25 cellular contexts compared by ENCODE assay signal in genomic region chr19:40685016-40685526, GRCh38. TPM values are rescaled to one million over a fixed set of nuclear protein-coding genes. Genes with fewer than 3 reads are reported as not detected.
DNase-seq lines count a peak whose midpoint lies in the region; ATAC-seq, FAIRE-seq and TF ChIP-seq lines count a peak whose summit lies in the region.
"Had no signal": no experiment of that assay in that cellular context is flagged by ENCODE, and none has a peak within 500 bp of the region (broad histone marks: within the 10 kb centered on the region; RNA-seq: fewer than 3 reads in every experiment).

No MANE protein-coding gene starts in this region.

- H3K79me2 ChIP-seq in GM12878 (ENCODE audit: control insufficient read depth, insufficient read depth, low read length) (no peaks in the 10 kb centered on the region), neural progenitor cell (ENCODE audit: low read depth) (peaks cover 20% of the 10 kb centered on the region), trophoblast cell (ENCODE audit: control insufficient read depth, insufficient read depth, low read length, poor library complexity) (peaks cover 4% of the 10 kb centered on the region)

- H3K4me3 ChIP-seq in IMR-90 (ENCODE audit: insufficient read depth, low read depth, low read length): no peak overlapping the region
- H3K4me3 ChIP-seq in GM12878: no peak overlapping the region
- no peak overlapping the region for H3K4me3 ChIP-seq in neural progenitor cell
- H3K4me3 ChIP-seq in trophoblast cell (ENCODE audit: low read depth, low read length): no peak overlapping the region
- H3K4me3 ChIP-seq: BLaER1, SJCRH30 had no signal

- TF ChIP-seq EP300 in GM12878 (IDR thresholded peaks at IDR 0.05; ENCODE audit: borderline replicate concordance in 1 of 2, control insufficient read depth in 1 of 2, low read depth in 2 of 2, low read length in 2 of 2): no peak

- in situ Hi-C loops in IMR-90 (cut with MboI; ENCODE audit: low sequenced_read_pairs) (no loop called here), GM12878 (cut with MboI) (no loop called here)

- H3K4me2 ChIP-seq in IMR-90 (ENCODE audit: low read depth, low read length) (no peak overlapping the region), GM12878 (ENCODE audit: control insufficient read depth, insufficient read depth) (no peak overlapping the region), neural progenitor cell (no peak overlapping the region), trophoblast cell (ENCODE audit: low read length) (no peak overlapping the region)
- H3K4me2 ChIP-seq: BLaER1, KMS-11 had no signal

- H2AFZ ChIP-seq in IMR-90 (replicated peaks; ENCODE audit: low read length, poor library complexity) (no peak overlapping the region), GM12878 (ENCODE audit: control insufficient read depth, low read depth, low read length) (no peak overlapping the region), neural progenitor cell (replicated peaks) (no peak overlapping the region), trophoblast cell (ENCODE audit: insufficient read depth, low read length, poor library complexity) (no peak overlapping the region)

- H3K36me3 Mint-ChIP-seq in glutamatergic neuron (ENCODE audit: unreplicated experiment) (peaks cover 11% of the 10 kb centered on the region), neural progenitor cell (peaks cover 25% of the 10 kb centered on the region)

- no peak overlapping the region for H3K4ac ChIP-seq in IMR-90 (ENCODE audit: low read depth, low read length)
- no peak overlapping the region for H3K4ac ChIP-seq in trophoblast cell (ENCODE audit: low read depth, low read length)

- H3K18ac ChIP-seq in IMR-90 (ENCODE audit: low read depth, low read length) (no peak overlapping the region), trophoblast cell (ENCODE audit: low read length) (no peak overlapping the region)

- RAD21 ChIA-PET in GM12878 (lab: Charles Lee; ENCODE audit: unreplicated experiment): no interaction called here

- 83% methylated on average over 3 of the region's 3 CpGs; no CpG with 5 or more reads in 1 of the 2 experiments for WGBS in IMR-90 (ENCODE audit: extremely low coverage in 2 of 2, insufficient read length in 1 of 2), 2 experiments
- 81% methylated on average over 3 of the region's 3 CpGs for WGBS in GM12878 (ENCODE audit: insufficient coverage, insufficient replicate concordance, low lambda C conversion rate, missing lambda C conversion rate)
- no CpG with 5 or more reads among the region's 3 CpGs for whole genome bisulfite sequencing in trophoblast cell (ENCODE audit: extremely low coverage, insufficient coverage, insufficient read length)

- intact Hi-C loops in IMR-90 (cut with micrococcal nuclease): no loop called here
- intact Hi-C loops in GM12878 (cut with micrococcal nuclease; ENCODE audit: unreplicated experiment): no loop called here

- H2AK9ac ChIP-seq in IMR-90 (replicated peaks; ENCODE audit: low read depth, low read length, poor library complexity): peak overlapping the region; percentile 30

- peaks cover 12% of the 10 kb centered on the region for H3K4me1 ChIP-seq in IMR-90 (ENCODE audit: control insufficient read depth, insufficient read depth, low read length)
- peaks cover 19% of the 10 kb centered on the region for H3K4me1 ChIP-seq in GM12878 (ENCODE audit: control insufficient read depth, insufficient read depth, low read length)
- no peaks in the 10 kb centered on the region for H3K4me1 ChIP-seq in neural progenitor cell
- peaks cover 8 to 18% of the 10 kb centered on the region in 2 experiments for H3K4me1 ChIP-seq in trophoblast cell (ENCODE audit: control insufficient read depth in 1 of 2, insufficient read depth in 2 of 2, low read length in 2 of 2)

- peaks cover 45% of the 10 kb centered on the region for H4K20me1 ChIP-seq in IMR-90 (ENCODE audit: insufficient read depth, low read length)
- H4K20me1 ChIP-seq in GM12878 (ENCODE audit: control insufficient read depth, insufficient read depth): no peaks in the 10 kb centered on the region
- peaks cover 17% of the 10 kb centered on the region for H4K20me1 ChIP-seq in neural progenitor cell (ENCODE audit: low read depth)
- H4K20me1 ChIP-seq: BLaER1 had no signal

- no peak overlapping the region for H3K56ac ChIP-seq in IMR-90 (ENCODE audit: extremely low read depth, insufficient read depth, low read length)

- no TSS peak for BruUV-seq in IMR-90 (replicated peaks; lab: Mats Ljungman, UMichigan)
- no TSS peak for BruUV-seq in GM12878 (replicated peaks; lab: Mats Ljungman, UMichigan)

- H3K79me1 ChIP-seq in IMR-90 (ENCODE audit: low read depth in 1 of 2, low read length in 2 of 2) (peaks cover 35 to 77% of the 10 kb centered on the region in 2 experiments), trophoblast cell (ENCODE audit: low read length) (peaks cover 4% of the 10 kb centered on the region)

- no peak overlapping the region for H3K14ac ChIP-seq in IMR-90 (replicated peaks; ENCODE audit: low read depth, low read length)
- H3K14ac ChIP-seq in trophoblast cell (ENCODE audit: low read length): no peak overlapping the region

- POLR2A ChIA-PET in IMR-90 (lab: Charles Lee; ENCODE audit: unreplicated experiment) (no interaction called here), GM12878 (lab: Charles Lee) (no interaction called here)

- H2AK5ac ChIP-seq in IMR-90 (ENCODE audit: low read depth, low read length): no peak overlapping the region
- H2AK5ac ChIP-seq in trophoblast cell (ENCODE audit: low read length): no peak overlapping the region

- H2BK120ac ChIP-seq in IMR-90 (ENCODE audit: low read depth, low read length): no peak overlapping the region
- H2BK120ac ChIP-seq in trophoblast cell (ENCODE audit: insufficient read depth, low read length, poor library complexity): no peak overlapping the region

- H2BK5ac ChIP-seq in IMR-90 (ENCODE audit: low read depth, low read length, poor library complexity, severe bottlenecking): no peak overlapping the region
- no peak overlapping the region for H2BK5ac ChIP-seq in trophoblast cell (ENCODE audit: low read depth, low read length, poor library complexity)

- H3K4me1 Mint-ChIP-seq in glutamatergic neuron (ENCODE audit: low read depth, unreplicated experiment) (peaks cover 4% of the 10 kb centered on the region), neural progenitor cell (no peaks in the 10 kb centered on the region)

- peak overlapping the region; percentile 36 for H3K27ac Mint-ChIP-seq in glutamatergic neuron (ENCODE audit: unreplicated experiment)
- peak overlapping the region; percentile 24 for H3K27ac Mint-ChIP-seq in neural progenitor cell

- H3K9me3 Mint-ChIP-seq in glutamatergic neuron (ENCODE audit: unreplicated experiment) (peaks cover 2% of the 10 kb centered on the region), neural progenitor cell (no peaks in the 10 kb centered on the region)
- H3K9me3 Mint-ChIP-seq: CD4-positive, alpha-beta memory T cell had no signal

- SMC1A ChIA-PET in GM12878 (lab: Charles Lee; ENCODE audit: uncharacterized antibody, unreplicated experiment): no interaction called here

- no peak overlapping the region for H3K23ac ChIP-seq in IMR-90 (ENCODE audit: low read depth, low read length)
- H3K23ac ChIP-seq in trophoblast cell (ENCODE audit: low read length): no peak overlapping the region

- no peak overlapping the region for H4K5ac ChIP-seq in IMR-90 (ENCODE audit: low read depth, low read length)

- H3K9me3 ChIP-seq in IMR-90 (ENCODE audit: control insufficient read depth, insufficient read depth, low read length): no peaks in the 10 kb centered on the region
- H3K9me3 ChIP-seq in GM12878 (replicated peaks; ENCODE audit: control insufficient read depth, insufficient read depth, low read length): no peaks in the 10 kb centered on the region
- no peaks in the 10 kb centered on the region for H3K9me3 ChIP-seq in neural progenitor cell (ENCODE audit: low read depth)
- H3K9me3 ChIP-seq in trophoblast cell (ENCODE audit: insufficient read depth, low read depth, low read length): peaks cover 5% of the 10 kb centered on the region
- H3K9me3 ChIP-seq: BLaER1, Caco-2, SJCRH30 had no signal

- no peak for TF ChIP-seq POLR2A in IMR-90 (IDR thresholded peaks at IDR 0.05; ENCODE audit: low read depth, low read length)
- TF ChIP-seq POLR2A in GM12878 (IDR thresholded peaks at IDR 0.05; ENCODE audit: low read depth, low read length): no peak

- dilution Hi-C loops in IMR-90 (cut with HindIII; ENCODE audit: low sequenced_read_pairs, unreplicated experiment): no loop called here

- no peak for TF ChIP-seq RAD21 in IMR-90 (IDR thresholded peaks at IDR 0.05; ENCODE audit: low read length)
- no peak for TF ChIP-seq RAD21 in GM12878 (IDR thresholded peaks at IDR 0.05; ENCODE audit: insufficient read depth, low read depth, low read length)

- H4K8ac ChIP-seq in IMR-90 (ENCODE audit: low read depth in 2 of 2, low read length in 2 of 2) (no peak overlapping the region), trophoblast cell (ENCODE audit: low read depth, low read length) (no peak overlapping the region)

- no peaks in the 10 kb centered on the region for H3F3A ChIP-seq in neural progenitor cell (ENCODE audit: low read depth)

- H2BK12ac ChIP-seq in trophoblast cell (ENCODE audit: low read length): no peak overlapping the region

- no peak for FAIRE-seq in GM12878 (lab: Jason Lieb, UNC)
- FAIRE-seq: GM12891, H1, HepG2 had no signal

- ATAC-seq in IMR-90 (ENCODE audit: low read depth) (no peak), GM12878 (no peak), GM21515 (IDR thresholded peaks at IDR 0.05; ENCODE audit: unreplicated experiment) (no peak)
- ATAC-seq: HepG2, Panc1 had no signal

- H3K9me1 ChIP-seq in IMR-90 (ENCODE audit: insufficient read depth, low read length): peaks cover 29% of the 10 kb centered on the region

- no peak overlapping the region for H2BK15ac ChIP-seq in IMR-90 (ENCODE audit: low read depth, low read length)

- H3K27me3 Mint-ChIP-seq in glutamatergic neuron (ENCODE audit: unreplicated experiment) (no peaks in the 10 kb centered on the region), neural progenitor cell (ENCODE audit: insufficient read depth, low read depth) (no peaks in the 10 kb centered on the region)
- H3K27me3 Mint-ChIP-seq: CD4-positive, alpha-beta memory T cell had no signal

- no peak for DNase-seq in IMR-90
- DNase-seq in GM12878 (ENCODE audit: low read depth, low spot score): no peak
- DNase-seq in glutamatergic neuron: no peak
- no peak for DNase-seq in neural progenitor cell (ENCODE audit: low spot score)
- no peak for DNase-seq in activated CD4-positive, alpha-beta T cell treated with anti-CD3 and anti-CD28 coated beads, Interleukin-2, amount 50 U/mL, for 4 hours
- DNase-seq in trophoblast cell: no peak
- DNase-seq: ACHN; Caco-2; CD4-positive, alpha-beta memory T cell; DND-41; MV-4-11; NCI-H1105 treated with DMSO at 0.1 percent for 48 hours; NCI-H2029 treated with DMSO at 0.1 percent for 48 hours; NCI-H226; NCI-H510A treated with DMSO at 0.1 percent for 48 hours; NCI-H748 treated with DMSO at 0.1 percent for 48 hours; SJCRH30 had no signal

- H3K4me3 Mint-ChIP-seq in glutamatergic neuron (ENCODE audit: unreplicated experiment): peak overlapping the region; percentile 50
- H3K4me3 Mint-ChIP-seq in neural progenitor cell: no peak overlapping the region
- H3K4me3 Mint-ChIP-seq: CD4-positive, alpha-beta memory T cell had no signal

- no peak overlapping the region for H3K9ac ChIP-seq in IMR-90 (ENCODE audit: low read depth, low read length)
- no peak overlapping the region for H3K9ac ChIP-seq in GM12878 (ENCODE audit: control insufficient read depth, insufficient read depth, low read length)
- H3K9ac ChIP-seq in neural progenitor cell: no peak overlapping the region
- H3K9ac ChIP-seq in trophoblast cell (ENCODE audit: low read length): no peak overlapping the region
- H3K9ac ChIP-seq: BLaER1, KMS-11 had no signal

- TF ChIP-seq CTCF in IMR-90 (conservative IDR thresholded peaks at IDR 0.05; ENCODE audit: low read depth, low read length) (no peak), GM12878 (IDR thresholded peaks at IDR 0.05 in 2 of 3, conservative IDR thresholded peaks at IDR 0.05 in 1 of 3; ENCODE audit: control insufficient read depth in 2 of 3, extremely low read depth in 1 of 3, insufficient read depth in 1 of 3, low read depth in 3 of 3, low read length in 3 of 3) (no peak), glutamatergic neuron (IDR thresholded peaks at IDR 0.05; ENCODE audit: partially characterized antibody, unreplicated experiment) (no peak), neural progenitor cell (IDR thresholded peaks at IDR 0.05) (no peak)

- CTCF ChIA-PET in IMR-90 (lab: Yijun Ruan, JAX): no interaction called here
- CTCF ChIA-PET in GM12878 (lab: Yijun Ruan, JAX): no interaction called here

- no peak overlapping the region for H2BK20ac ChIP-seq in IMR-90 (ENCODE audit: low read depth, low read length)

- H3K27ac ChIP-seq in IMR-90 (ENCODE audit: insufficient read depth, low read length) (no peak overlapping the region), GM12878 (ENCODE audit: control insufficient read depth, insufficient read depth) (no peak overlapping the region), neural progenitor cell (no peak overlapping the region), trophoblast cell (ENCODE audit: low read depth, low read length) (no peak overlapping the region)
- H3K27ac ChIP-seq: BLaER1, HL-60, KMS-11, SJCRH30 had no signal

- H3K36me3 ChIP-seq in IMR-90 (ENCODE audit: control insufficient read depth, insufficient read depth, low read length) (peaks cover 53% of the 10 kb centered on the region), GM12878 (ENCODE audit: control insufficient read depth in 2 of 2, insufficient read depth in 2 of 2, low read length in 1 of 2) (no peaks in the 10 kb centered on the region), neural progenitor cell (no peaks in the 10 kb centered on the region), trophoblast cell (ENCODE audit: control insufficient read depth in 1 of 2, insufficient read depth in 2 of 2, low read length in 2 of 2) (peaks cover 35 to 47% of the 10 kb centered on the region in 2 experiments)

- H3K27me3 ChIP-seq in IMR-90 (ENCODE audit: control insufficient read depth, insufficient read depth, low read length) (no peaks in the 10 kb centered on the region), GM12878 (replicated peaks in 1 of 2; ENCODE audit: control insufficient read depth in 2 of 2, insufficient read depth in 2 of 2, low read length in 1 of 2) (no peaks in the 10 kb centered on the region), neural progenitor cell (no peaks in the 10 kb centered on the region), trophoblast cell (ENCODE audit: insufficient read depth, low read length) (no peaks in the 10 kb centered on the region)
- H3K27me3 ChIP-seq: BLaER1, SJCRH30 had no signal

- H4K91ac ChIP-seq in IMR-90 (ENCODE audit: insufficient read depth, low read depth, low read length) (no peak overlapping the region), trophoblast cell (ENCODE audit: low read depth, low read length) (no peak overlapping the region)

- H4K12ac ChIP-seq in trophoblast cell (ENCODE audit: low read depth, low read length): no peak overlapping the region

RNA-seq across cellular contexts. Expression of gene NUMBL, which starts 5.4 kb away (rescaled TPM):
- total RNA-seq in IMR-90 (2012; rRNA removed) (6.3 and 6.9 TPM in 2 replicates), GM12878 (2014; rRNA removed) (1.5 and 3.1 TPM in 2 replicates), GM12878 (2014; rRNA removed; fragmentation: Illumina TruSeq; extraction: Trizol) (1.1 and 1.2 TPM in 2 replicates), GM12878 (2021) (8.4 and 9.4 TPM in 2 replicates), glutamatergic neuron (ENCODE audit: unreplicated experiment) (250 TPM), neural progenitor cell (ENCODE audit: low replicate concordance) (6.4 and 19.8 TPM in 2 replicates)
- polyA plus RNA-seq in IMR-90 (2012; rRNA removed) (29.0 and 29.8 TPM in 2 replicates), GM12878 (2011; rRNA removed) (1.9 and 3.7 TPM in 2 replicates), GM12878 (2014; fragmentation: Illumina TruSeq; extraction: Trizol) (1.4 and 1.7 TPM in 2 replicates), GM12878 (2014; fragmentation: Nextera tagmentation; extraction: Ambion mirVana) (under 1 TPM; 0.16 to 0.26 TPM), GM12878 (2014; rRNA removed) (3.6 and 6.2 TPM in 2 replicates), GM12878 (2016; fragmentation: Nextera tagmentation; extraction: Ambion mirVana) (1 to 10 TPM; 1.5 to 2.0 TPM)
- polyA plus RNA-seq in IMR-90 (2012; cell fraction: cytosol; rRNA removed): 45.8 and 88.1 TPM in 2 replicates
- polyA plus RNA-seq in IMR-90 (2012; cell fraction: nucleus; rRNA removed; ENCODE audit: low replicate concordance): 107 and 168 TPM in 2 replicates
- 22.0 and 23.0 TPM in 2 replicates for total RNA-seq in GM12878 (2013; cell fraction: nucleolus; rRNA removed)
- 1.7 TPM for polyA plus RNA-seq in GM12878 (2011; ENCODE audit: low read depth)
- polyA plus RNA-seq in GM12878 (2011; cell fraction: cytosol; rRNA removed): 3.3 and 3.8 TPM in 2 replicates
- 23.6 and 27.0 TPM in 2 replicates for polyA plus RNA-seq in GM12878 (2011; cell fraction: nucleus; rRNA removed)
- polyA plus RNA-seq in GM12878 (2012): 3.0 and 3.7 TPM in 2 replicates
- 6.9 and 8.6 TPM in 2 replicates for polyA minus RNA-seq in GM12878 (2011; rRNA and poly(A)+ RNA removed)
- 0.80 and 2.4 TPM in 2 replicates for polyA minus RNA-seq in GM12878 (2011; cell fraction: cytosol; rRNA and poly(A)+ RNA removed)
- polyA minus RNA-seq in GM12878 (2011; cell fraction: nucleus; rRNA and poly(A)+ RNA removed): 4.8 and 7.0 TPM in 2 replicates
- polyA plus RNA-seq in trophoblast cell (2013): 20.5 and 21.5 TPM in 2 replicates

RNA-seq across cellular contexts. Expression of gene COQ8B, which starts 31.6 kb away (rescaled TPM):
- total RNA-seq in IMR-90 (2012; rRNA removed) (14.2 and 14.9 TPM in 2 replicates), GM12878 (2014; rRNA removed) (22.5 and 26.7 TPM in 2 replicates), GM12878 (2014; rRNA removed; fragmentation: Illumina TruSeq; extraction: Trizol) (13.2 and 13.6 TPM in 2 replicates), GM12878 (2021) (30.4 and 38.8 TPM in 2 replicates), glutamatergic neuron (ENCODE audit: unreplicated experiment) (49.9 TPM), neural progenitor cell (ENCODE audit: low replicate concordance) (27.7 and 89.7 TPM in 2 replicates)
- polyA plus RNA-seq in IMR-90 (2012; rRNA removed) (23.2 and 23.5 TPM in 2 replicates), GM12878 (2011; rRNA removed) (16.9 and 30.1 TPM in 2 replicates), GM12878 (2014; fragmentation: Illumina TruSeq; extraction: Trizol) (2.5 and 7.6 TPM in 2 replicates), GM12878 (2014; fragmentation: Nextera tagmentation; extraction: Ambion mirVana) (under 1 TPM; 0.39 to 0.57 TPM), GM12878 (2014; rRNA removed) (34.8 and 37.1 TPM in 2 replicates), GM12878 (2016; fragmentation: Nextera tagmentation; extraction: Ambion mirVana) (10 to 100 TPM; 16.5 to 17.2 TPM)
- polyA plus RNA-seq in IMR-90 (2012; cell fraction: cytosol; rRNA removed): 12.9 and 22.5 TPM in 2 replicates
- polyA plus RNA-seq in IMR-90 (2012; cell fraction: nucleus; rRNA removed; ENCODE audit: low replicate concordance): 64.0 and 115 TPM in 2 replicates
- total RNA-seq in GM12878 (2013; cell fraction: nucleolus; rRNA removed): 81.3 and 99.4 TPM in 2 replicates
- polyA plus RNA-seq in GM12878 (2011; ENCODE audit: low read depth): 9.5 TPM
- 48.9 and 66.7 TPM in 2 replicates for polyA plus RNA-seq in GM12878 (2011; cell fraction: cytosol; rRNA removed)
- 172 and 176 TPM in 2 replicates for polyA plus RNA-seq in GM12878 (2011; cell fraction: nucleus; rRNA removed)
- polyA plus RNA-seq in GM12878 (2012): 25.5 and 26.6 TPM in 2 replicates
- polyA minus RNA-seq in GM12878 (2011; rRNA and poly(A)+ RNA removed): 24.6 and 48.4 TPM in 2 replicates
- 19.1 and 21.4 TPM in 2 replicates for polyA minus RNA-seq in GM12878 (2011; cell fraction: cytosol; rRNA and poly(A)+ RNA removed)
- polyA minus RNA-seq in GM12878 (2011; cell fraction: nucleus; rRNA and poly(A)+ RNA removed): 42.6 and 47.6 TPM in 2 replicates
- polyA plus RNA-seq in trophoblast cell (2013): 14.4 and 14.9 TPM in 2 replicates

RNA-seq across cellular contexts. Expression of gene ITPKC, which starts 31.8 kb away (rescaled TPM):
- total RNA-seq in IMR-90 (2012; rRNA removed): 7.7 and 8.6 TPM in 2 replicates
- 8.6 and 9.4 TPM in 2 replicates for polyA plus RNA-seq in IMR-90 (2012; rRNA removed)
- 6.5 and 8.3 TPM in 2 replicates for polyA plus RNA-seq in IMR-90 (2012; cell fraction: cytosol; rRNA removed)
- 6.8 and 11.6 TPM in 2 replicates for polyA plus RNA-seq in IMR-90 (2012; cell fraction: nucleus; rRNA removed; ENCODE audit: low replicate concordance)
- 11.3 and 11.4 TPM in 2 replicates for total RNA-seq in GM12878 (2013; cell fraction: nucleolus; rRNA removed)
- total RNA-seq in GM12878 (2014; rRNA removed): 4.7 and 5.3 TPM in 2 replicates
- total RNA-seq in GM12878 (2014; rRNA removed; fragmentation: Illumina TruSeq; extraction: Trizol): 3.5 and 3.9 TPM in 2 replicates
- 6.3 and 6.5 TPM in 2 replicates for total RNA-seq in GM12878 (2021)
- 1.8 TPM for polyA plus RNA-seq in GM12878 (2011; ENCODE audit: low read depth)
- 3.7 and 6.4 TPM in 2 replicates for polyA plus RNA-seq in GM12878 (2011; rRNA removed)
- polyA plus RNA-seq in GM12878 (2011; cell fraction: cytosol; rRNA removed): 7.6 and 8.9 TPM in 2 replicates
- polyA plus RNA-seq in GM12878 (2011; cell fraction: nucleus; rRNA removed): 9.1 and 9.6 TPM in 2 replicates
- 2.7 and 5.2 TPM in 2 replicates for polyA plus RNA-seq in GM12878 (2012)
- polyA plus RNA-seq in GM12878 (2014; fragmentation: Illumina TruSeq; extraction: Trizol): 1.7 and 3.3 TPM in 2 replicates
- under 1 TPM; 0.03 to 0.26 TPM for polyA plus RNA-seq in GM12878 (2014; fragmentation: Nextera tagmentation; extraction: Ambion mirVana)
- 6.0 and 7.6 TPM in 2 replicates for polyA plus RNA-seq in GM12878 (2014; rRNA removed)
- polyA plus RNA-seq in GM12878 (2016; fragmentation: Nextera tagmentation; extraction: Ambion mirVana): 1 to 10 TPM; 1.3 to 3.5 TPM
- polyA minus RNA-seq in GM12878 (2011; rRNA and poly(A)+ RNA removed): 7.5 and 13.9 TPM in 2 replicates
- polyA minus RNA-seq in GM12878 (2011; cell fraction: cytosol; rRNA and poly(A)+ RNA removed): 3.3 and 4.1 TPM in 2 replicates
- polyA minus RNA-seq in GM12878 (2011; cell fraction: nucleus; rRNA and poly(A)+ RNA removed): 4.6 and 7.2 TPM in 2 replicates
- total RNA-seq in glutamatergic neuron (ENCODE audit: unreplicated experiment): 13.8 TPM
- total RNA-seq in neural progenitor cell (ENCODE audit: low replicate concordance): 6.5 and 12.4 TPM in 2 replicates
- 13.1 and 13.5 TPM in 2 replicates for polyA plus RNA-seq in trophoblast cell (2013)

Comparison
In these comparisons a context has a peak if more than half of its experiments do, and no peak if none do; other contexts are left out.
1. RNA of gene NUMBL, which starts 5.4 kb away (total RNA-seq): 250 TPM in glutamatergic neuron (single experiment); 6.4 to 19.8 TPM in neural progenitor cell, 6.3 to 6.9 TPM in IMR-90 and 1.1 to 23.0 TPM in GM12878; every median in the first group is over 10 times any median in the second.